ENCODE assay signal across 25 cellular contexts in genomic region chr15:93420477-93420876, GRCh38.
"Had no signal": no experiment of that assay in that cellular context is flagged by ENCODE, and none has a peak within 500 bp of the region (broad histone marks: within the 10 kb centered on the region; RNA-seq: fewer than 3 reads in every experiment).

No MANE protein-coding gene starts in this region.

- H2AFZ ChIP-seq: hepatocyte had no signal

- H3K4me3 Mint-ChIP-seq: dendritic cell treated with granulocyte-macrophage colony-stimulating factor and Interleukin-4, amounts not matched to agents 40 ng/mL and 50 ng/mL, for 4 days; effector memory CD8-positive, alpha-beta T cell; endodermal cell; immature natural killer cell; mesothelial cell of epicardium had no signal

- DNase-seq: cerebellar nuclear complex; colonic mucosa; cortex of kidney; effector CD8-positive, alpha-beta T cell; effector memory CD8-positive, alpha-beta T cell; erythroblast; heart left ventricle; hypothalamus; immature natural killer cell; islet precursor cell; kidney; kidney glomerular epithelial cell; left colon; left ventricle myocardium inferior; lower lobe of right lung; mesenchymal stem cell; mucosa of descending colon had no signal

- H3K4me3 ChIP-seq: colonic mucosa, gastroesophageal sphincter, heart left ventricle, hepatocyte, left ventricle myocardium inferior, lower lobe of right lung, mucosa of descending colon had no signal

- H3K9me3 Mint-ChIP-seq: dendritic cell treated with granulocyte-macrophage colony-stimulating factor and Interleukin-4, amounts not matched to agents 40 ng/mL and 50 ng/mL, for 4 days; effector memory CD8-positive, alpha-beta T cell had no signal

- H3K36me3 ChIP-seq: colonic mucosa, gastroesophageal sphincter, heart left ventricle, left ventricle myocardium inferior, lower lobe of right lung had no signal

- H3K4me2 ChIP-seq: hepatocyte had no signal

- H3K36me3 Mint-ChIP-seq: immature natural killer cell had no signal

- H3K27ac ChIP-seq: colonic mucosa, epithelial cell of prostate, foreskin keratinocyte, gastroesophageal sphincter, heart left ventricle, hepatocyte, left ventricle myocardium inferior, lower lobe of right lung had no signal

- ATAC-seq: effector memory CD8-positive, alpha-beta T cell; gastroesophageal sphincter; heart left ventricle; left colon; left lobe of liver; lower lobe of right lung; mucosa of descending colon had no signal

- H3K27me3 ChIP-seq: colonic mucosa, foreskin keratinocyte, gastroesophageal sphincter, heart left ventricle, hepatocyte had no signal

- H3K4me1 Mint-ChIP-seq: immature natural killer cell, mesothelial cell of epicardium had no signal

- H3K4me1 ChIP-seq: colonic mucosa, foreskin keratinocyte, gastroesophageal sphincter, lower lobe of right lung had no signal

- H3K9me3 ChIP-seq: colonic mucosa, gastroesophageal sphincter, heart left ventricle, left ventricle myocardium inferior, lower lobe of right lung, mucosa of descending colon had no signal

- H3K79me2 ChIP-seq: hepatocyte had no signal

- H3K27ac Mint-ChIP-seq: dendritic cell treated with granulocyte-macrophage colony-stimulating factor and Interleukin-4, amounts not matched to agents 40 ng/mL and 50 ng/mL, for 4 days; effector memory CD8-positive, alpha-beta T cell; endodermal cell; immature natural killer cell; mesothelial cell of epicardium had no signal
